Comparison of ENCODE assay signal across 24 cellular contexts in genomic region chr7:47875406-47875805, GRCh38.
DNase-seq lines count a peak whose midpoint lies in the region; ATAC-seq and TF ChIP-seq lines count a peak whose summit lies in the region.
"Had no signal": no experiment of that assay in that cellular context is flagged by ENCODE, and none has a peak within 500 bp of the region (broad histone marks: within the 10 kb centered on the region; RNA-seq: fewer than 3 reads in every experiment).

No MANE protein-coding gene starts in this region.

- no peaks in the 10 kb centered on the region for H3K36me3 Mint-ChIP-seq in activated CD8-positive, alpha-beta memory T cell treated with anti-CD3 and anti-CD28 coated beads, Interleukin-2, amount 10 ng/mL, durations not matched to agents 7 days and 5 days
- H3K36me3 Mint-ChIP-seq: CD14-positive monocyte; CD8-positive, alpha-beta memory T cell had no signal

- H3K18ac ChIP-seq in mesenchymal stem cell (ENCODE audit: low read depth in 1 of 2, low read length in 2 of 2) = no peak overlapping the region

- no peak overlapping the region for H3K27ac ChIP-seq in mesenchymal stem cell (ENCODE audit: low read length, poor library complexity, severe bottlenecking)
- no peak overlapping the region for H3K27ac ChIP-seq in upper lobe of left lung
- H3K27ac ChIP-seq: A549; BLaER1 treated with 17β-estradiol and CSF1 and Interleukin-3, amounts not matched to agents 10 nM and 100 nM; GM23248 had no signal

- H2BK15ac ChIP-seq in mesenchymal stem cell (ENCODE audit: low read depth, poor library complexity, severe bottlenecking) = no peak overlapping the region

- no peak overlapping the region for H3K4ac ChIP-seq in mesenchymal stem cell (ENCODE audit: low read depth in 1 of 2, low read length in 2 of 2)

- intact Hi-C loops in mucosa of descending colon (cut with DNase I, micrococcal nuclease) = no loop called here

- H3K27me3 ChIP-seq in mesenchymal stem cell (ENCODE audit: control insufficient read depth in 1 of 2, insufficient read depth in 1 of 2, low read length in 2 of 2) (peaks cover 0 to 2% of the 10 kb centered on the region in 2 experiments), upper lobe of left lung (no peaks in the 10 kb centered on the region)
- H3K27me3 ChIP-seq: BE2C; BLaER1 treated with 17β-estradiol and CSF1 and Interleukin-3, amounts not matched to agents 10 nM and 100 nM had no signal

- peak; percentile 49 for ATAC-seq in activated CD8-positive, alpha-beta memory T cell treated with anti-CD3 and anti-CD28 coated beads, Interleukin-2, amount 10 ng/mL, durations not matched to agents 7 days and 5 days
- no peak for ATAC-seq in mucosa of descending colon
- ATAC-seq in upper lobe of left lung (ENCODE audit: low FRiP score in 2 of 2) = no peak
- ATAC-seq: A549, GM12878, HCT116 had no signal

- no peak overlapping the region for H2BK5ac ChIP-seq in mesenchymal stem cell (ENCODE audit: low read depth, low read length, poor library complexity, severe bottlenecking)

- H4K91ac ChIP-seq in mesenchymal stem cell (ENCODE audit: low read length) = no peak overlapping the region

- no peak overlapping the region for H3K4me3 ChIP-seq in mesenchymal stem cell (ENCODE audit: insufficient read depth in 1 of 2, low read depth in 1 of 2, low read length in 2 of 2)
- no peak overlapping the region for H3K4me3 ChIP-seq in mucosa of descending colon
- no peak overlapping the region for H3K4me3 ChIP-seq in upper lobe of left lung
- H3K4me3 ChIP-seq: A549; BLaER1 treated with 17β-estradiol and CSF1 and Interleukin-3, amounts not matched to agents 10 nM and 100 nM; GM12878; GM23248 had no signal

- no peak for DNase-seq in activated CD8-positive, alpha-beta memory T cell treated with anti-CD3 and anti-CD28 coated beads, Interleukin-2, amount 10 ng/mL, durations not matched to agents 7 days and 5 days
- no peak for DNase-seq in activated CD8-positive, alpha-beta memory T cell treated with anti-CD3 and anti-CD28 coated beads for 24 hours
- DNase-seq in M059J (ENCODE audit: low read depth) = peak; percentile 38
- DNase-seq in mesenchymal stem cell = peak; percentile 22
- DNase-seq in mucosa of descending colon = no peak
- DNase-seq in NCI-H1694 (lab: John Stamatoyannopoulos, UW) = no peak
- no peak for DNase-seq in upper lobe of left lung
- DNase-seq: 8988T; ACHN; AML-193; BE2C; CD4-positive, alpha-beta T cell; CD8-positive, alpha-beta memory T cell; DMS 273 treated with DMSO at 0.1 percent for 48 hours; DMS79; EL; GDM1; GM23248; H9 had no signal

- H2AK5ac ChIP-seq in mesenchymal stem cell (ENCODE audit: low read length, severe bottlenecking) = no peak overlapping the region

- no peak for TF ChIP-seq CTCF in mucosa of descending colon (IDR thresholded peaks at IDR 0.05)
- TF ChIP-seq CTCF in upper lobe of left lung (IDR thresholded peaks at IDR 0.05) = no peak

- H2BK120ac ChIP-seq in mesenchymal stem cell (ENCODE audit: low read depth, low read length) = no peak overlapping the region

- H3K4me2 ChIP-seq in mesenchymal stem cell (ENCODE audit: low read length, poor library complexity, severe bottlenecking) = no peak overlapping the region
- H3K4me2 ChIP-seq: A549; BLaER1 treated with 17β-estradiol and CSF1 and Interleukin-3, amounts not matched to agents 10 nM and 100 nM had no signal

- H3K36me3 ChIP-seq in mesenchymal stem cell (ENCODE audit: control insufficient read depth in 1 of 2, insufficient read depth in 2 of 2, low read depth in 1 of 2, low read length in 2 of 2) = no peaks in the 10 kb centered on the region
- no peaks in the 10 kb centered on the region for H3K36me3 ChIP-seq in mucosa of descending colon (ENCODE audit: low read depth)
- no peaks in the 10 kb centered on the region for H3K36me3 ChIP-seq in upper lobe of left lung
- H3K36me3 ChIP-seq: BE2C; BLaER1 treated with 17β-estradiol and CSF1 and Interleukin-3, amounts not matched to agents 10 nM and 100 nM had no signal

- H2BK12ac ChIP-seq in mesenchymal stem cell (ENCODE audit: low read length in 2 of 2) = no peak overlapping the region

- H3K79me1 ChIP-seq in mesenchymal stem cell (replicated peaks; ENCODE audit: low read length, poor library complexity, severe bottlenecking) = no peaks in the 10 kb centered on the region

- no peak overlapping the region for H3K4me3 Mint-ChIP-seq in activated CD8-positive, alpha-beta memory T cell treated with anti-CD3 and anti-CD28 coated beads, Interleukin-2, amount 10 ng/mL, durations not matched to agents 7 days and 5 days
- H3K4me3 Mint-ChIP-seq: CD14-positive monocyte; CD4-positive, alpha-beta T cell; CD8-positive, alpha-beta memory T cell; H9 had no signal

- no peak overlapping the region for H3K9ac ChIP-seq in mesenchymal stem cell (ENCODE audit: low read length)
- H3K9ac ChIP-seq: BLaER1 treated with 17β-estradiol and CSF1 and Interleukin-3, amounts not matched to agents 10 nM and 100 nM; GM23248 had no signal

- TF ChIP-seq POLR2A in upper lobe of left lung (IDR thresholded peaks at IDR 0.05) = no peak

- no peak overlapping the region for H3K23ac ChIP-seq in mesenchymal stem cell (ENCODE audit: low read length in 2 of 2)

- no peak overlapping the region for H3K14ac ChIP-seq in mesenchymal stem cell (ENCODE audit: low read length in 2 of 2)

- peaks cover 9% of the 10 kb centered on the region for H3K4me1 Mint-ChIP-seq in activated CD8-positive, alpha-beta memory T cell treated with anti-CD3 and anti-CD28 coated beads, Interleukin-2, amount 10 ng/mL, durations not matched to agents 7 days and 5 days
- H3K4me1 Mint-ChIP-seq: CD14-positive monocyte; CD8-positive, alpha-beta memory T cell had no signal

- TF ChIP-seq EP300 in upper lobe of left lung (IDR thresholded peaks at IDR 0.05) = no peak

- CTCF ChIA-PET in activated CD8-positive, alpha-beta memory T cell treated with anti-CD3 and anti-CD28 coated beads, Interleukin-2, amount 10 ng/mL, durations not matched to agents 7 days and 5 days (lab: Charles Lee) = no interaction called here

- no peaks in the 10 kb centered on the region for H3K9me3 Mint-ChIP-seq in activated CD8-positive, alpha-beta memory T cell treated with anti-CD3 and anti-CD28 coated beads, Interleukin-2, amount 10 ng/mL, durations not matched to agents 7 days and 5 days (ENCODE audit: low read depth)
- H3K9me3 Mint-ChIP-seq: CD14-positive monocyte; CD4-positive, alpha-beta T cell; CD8-positive, alpha-beta memory T cell; H9 had no signal

- no peak overlapping the region for H3K27ac Mint-ChIP-seq in activated CD8-positive, alpha-beta memory T cell treated with anti-CD3 and anti-CD28 coated beads, Interleukin-2, amount 10 ng/mL, durations not matched to agents 7 days and 5 days
- H3K27ac Mint-ChIP-seq: CD14-positive monocyte; CD4-positive, alpha-beta T cell; CD8-positive, alpha-beta memory T cell; H9 had no signal

- peaks cover 3% of the 10 kb centered on the region for H3K27me3 Mint-ChIP-seq in activated CD8-positive, alpha-beta memory T cell treated with anti-CD3 and anti-CD28 coated beads, Interleukin-2, amount 10 ng/mL, durations not matched to agents 7 days and 5 days
- H3K27me3 Mint-ChIP-seq: CD4-positive, alpha-beta T cell; CD8-positive, alpha-beta memory T cell had no signal

- no peak overlapping the region for H4K8ac ChIP-seq in mesenchymal stem cell (ENCODE audit: low read length)

- no peaks in the 10 kb centered on the region for H3K9me3 ChIP-seq in mesenchymal stem cell (ENCODE audit: control insufficient read depth, low read length)
- H3K9me3 ChIP-seq in mucosa of descending colon = no peaks in the 10 kb centered on the region
- H3K9me3 ChIP-seq in upper lobe of left lung = no peaks in the 10 kb centered on the region
- H3K9me3 ChIP-seq: A549; BE2C; BLaER1 treated with 17β-estradiol and CSF1 and Interleukin-3, amounts not matched to agents 10 nM and 100 nM had no signal

- no peak overlapping the region for H2AFZ ChIP-seq in mesenchymal stem cell (ENCODE audit: low read depth, low read length)
- H2AFZ ChIP-seq: GM23248 had no signal

- H3K4me1 ChIP-seq in mesenchymal stem cell (ENCODE audit: control insufficient read depth, insufficient read depth, low read depth, low read length) (no peaks in the 10 kb centered on the region), mucosa of descending colon (ENCODE audit: low read depth) (no peaks in the 10 kb centered on the region), upper lobe of left lung (no peaks in the 10 kb centered on the region)
- H3K4me1 ChIP-seq: BE2C; BLaER1 treated with 17β-estradiol and CSF1 and Interleukin-3, amounts not matched to agents 10 nM and 100 nM had no signal

Comparison
In these comparisons a context has a peak if more than half of its experiments do, and no peak if none do; other contexts are left out.
1. DNase-seq: peak in M059J (single experiment) and mesenchymal stem cell (single experiment); none in activated CD8-positive, alpha-beta memory T cell treated with anti-CD3 and anti-CD28 coated beads, Interleukin-2, amount 10 ng/mL, durations not matched to agents 7 days and 5 days (single experiment), activated CD8-positive, alpha-beta memory T cell treated with anti-CD3 and anti-CD28 coated beads for 24 hours (single experiment), mucosa of descending colon (0 of 3), NCI-H1694 (single experiment) and upper lobe of left lung (0 of 2).